Comparison of ENCODE assay signal across 24 cellular contexts in the genomic region with DNA sequence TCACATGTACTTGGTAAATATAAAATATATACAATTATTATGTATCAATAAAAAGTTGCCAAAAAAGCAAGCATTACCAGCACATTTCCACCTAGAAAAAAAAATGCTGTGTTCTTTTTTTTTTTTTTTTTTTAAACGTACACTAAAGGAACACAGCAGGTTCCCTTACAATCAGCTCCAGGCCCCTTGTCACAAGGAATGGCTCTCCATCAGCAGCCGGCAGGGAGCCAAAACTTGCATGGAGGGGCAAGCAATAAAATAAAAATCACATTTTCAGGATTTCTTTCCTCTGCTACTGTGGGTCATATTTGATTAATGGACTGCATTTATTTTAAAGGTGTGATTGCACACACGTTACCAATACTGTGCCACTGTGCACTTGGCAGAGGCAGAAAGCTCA.
"Had no signal": no experiment of that assay in that cellular context is flagged by ENCODE, and none has a peak within 500 bp of the region (broad histone marks: within the 10 kb centered on the region; RNA-seq: fewer than 3 reads in every experiment).

No MANE protein-coding gene starts in this region.

- H3K4me3 ChIP-seq: left lung, prostate gland, right atrium auricular region, smooth muscle cell, suprapubic skin, transverse colon, upper lobe of right lung, uterus had no signal

- H3K27me3 ChIP-seq: left lung, right atrium auricular region, suprapubic skin, transverse colon, upper lobe of right lung, uterus had no signal

- H3K4me3 Mint-ChIP-seq: effector memory CD8-positive, alpha-beta T cell; mesothelial cell of epicardium; naive thymus-derived CD4-positive, alpha-beta T cell; nephron; stimulated activated naive CD8-positive, alpha-beta T cell treated with anti-CD3 and anti-CD28 coated beads, Interleukin-15, amount 100 ng/mL, for 72 hours had no signal

- H3K27ac Mint-ChIP-seq: effector memory CD8-positive, alpha-beta T cell; mesothelial cell of epicardium; naive thymus-derived CD4-positive, alpha-beta T cell; nephron; stimulated activated naive CD8-positive, alpha-beta T cell treated with anti-CD3 and anti-CD28 coated beads, Interleukin-15, amount 100 ng/mL, for 72 hours had no signal

- DNase-seq: cortex of kidney; effector memory CD8-positive, alpha-beta T cell; hypothalamus; left cardiac atrium; mesenchymal stem cell; naive thymus-derived CD4-positive, alpha-beta T cell; nucleus accumbens; stimulated activated CD4-positive, alpha-beta T cell treated with anti-CD3 and anti-CD28 coated beads, Interleukin-12 subunit alpha, Interleukin-12 subunit beta, amount 100 ng/mL, for 4 hours; stimulated activated CD4-positive, alpha-beta T cell treated with anti-CD3 and anti-CD28 coated beads, Interleukin-1b, Interleukin-23, amount 100 ng/mL, for 48 hours; stimulated activated CD4-positive, alpha-beta T cell treated with anti-CD3 and anti-CD28 coated beads, Interleukin-4, amount 100 ng/mL, for 1 hour; stimulated activated CD8-positive, alpha-beta memory T cell treated with anti-CD3 and anti-CD28 coated beads, Interleukin-4, amount 100 ng/mL, for 48 hours; stimulated activated naive CD4-positive, alpha-beta T cell; stimulated activated naive CD8-positive, alpha-beta T cell treated with anti-CD3 and anti-CD28 coated beads, Interleukin-15, amount 100 ng/mL, for 72 hours; transverse colon; upper lobe of right lung; uterus had no signal

- H3K4me1 Mint-ChIP-seq: naive thymus-derived CD4-positive, alpha-beta T cell; nephron; stimulated activated naive CD8-positive, alpha-beta T cell treated with anti-CD3 and anti-CD28 coated beads, Interleukin-15, amount 100 ng/mL, for 72 hours had no signal

- H3K27ac ChIP-seq: left lung, prostate gland, right atrium auricular region, suprapubic skin, transverse colon, upper lobe of right lung, uterus had no signal

- H3K36me3 Mint-ChIP-seq: mesothelial cell of epicardium; naive thymus-derived CD4-positive, alpha-beta T cell had no signal

- H3K4me1 ChIP-seq: left lung, prostate gland, right atrium auricular region, suprapubic skin, transverse colon, upper lobe of right lung, uterus had no signal

- H3K9me3 ChIP-seq: left lung, prostate gland, right atrium auricular region, suprapubic skin, transverse colon, upper lobe of right lung, uterus had no signal

- H3K27me3 Mint-ChIP-seq: effector memory CD8-positive, alpha-beta T cell; stimulated activated naive CD8-positive, alpha-beta T cell treated with anti-CD3 and anti-CD28 coated beads, Interleukin-15, amount 100 ng/mL, for 72 hours had no signal

- H3K36me3 ChIP-seq: left lung, prostate gland, right atrium auricular region, suprapubic skin, transverse colon, upper lobe of right lung, uterus had no signal

- ATAC-seq: effector memory CD8-positive, alpha-beta T cell; left cardiac atrium; left lung; naive thymus-derived CD4-positive, alpha-beta T cell; sciatic nerve; stimulated activated naive CD8-positive, alpha-beta T cell treated with anti-CD3 and anti-CD28 coated beads, Interleukin-15, amount 100 ng/mL, for 72 hours; upper lobe of right lung had no signal

- H3K9me3 Mint-ChIP-seq: nephron; stimulated activated naive CD8-positive, alpha-beta T cell treated with anti-CD3 and anti-CD28 coated beads, Interleukin-15, amount 100 ng/mL, for 72 hours had no signal

- H3K4me2 ChIP-seq: smooth muscle cell had no signal
